In genomic region chr2:41895334-41895664, GRCh38 we compare ENCODE assay signal across 24 cellular contexts.
"Had no signal": no experiment of that assay in that cellular context is flagged by ENCODE, and none has a peak within 500 bp of the region (broad histone marks: within the 10 kb centered on the region; RNA-seq: fewer than 3 reads in every experiment).

No MANE protein-coding gene starts in this region.

- H3K9me3 Mint-ChIP-seq: memory B cell; mesothelial cell of epicardium; natural killer cell; neural crest cell; stimulated activated memory B cell treated with anti-CD40 and anti-IgM and Interleukin-4, amounts not matched to agents 10 μg/mL and 1 μg/mL and 100 μg/mL, for 72 hours; stimulated activated naive CD8-positive, alpha-beta T cell treated with anti-CD3 and anti-CD28 coated beads, Interleukin-15, Interleukin-2, amounts not matched to agents 100 ng/mL and 50 ng/mL, for 24 hours had no signal

- H3K27ac ChIP-seq: dorsolateral prefrontal cortex, epithelial cell of prostate, esophagus muscularis mucosa, gastrocnemius medialis, heart right ventricle, left lung, lower lobe of right lung, pancreas, tibial artery, upper lobe of right lung had no signal

- H3K4me3 Mint-ChIP-seq: memory B cell; mesothelial cell of epicardium; neural crest cell; stimulated activated memory B cell treated with anti-CD40 and anti-IgM and Interleukin-4, amounts not matched to agents 10 μg/mL and 1 μg/mL and 100 μg/mL, for 72 hours; stimulated activated naive CD8-positive, alpha-beta T cell treated with anti-CD3 and anti-CD28 coated beads, Interleukin-15, Interleukin-2, amounts not matched to agents 100 ng/mL and 50 ng/mL, for 24 hours had no signal

- H3K4me3 ChIP-seq: dorsolateral prefrontal cortex, esophagus muscularis mucosa, gastrocnemius medialis, heart right ventricle, left lung, lower lobe of right lung, pancreas, tibial artery, upper lobe of right lung had no signal

- H3K4me1 Mint-ChIP-seq: memory B cell; neural crest cell; stimulated activated memory B cell treated with anti-CD40 and anti-IgM and Interleukin-4, amounts not matched to agents 10 μg/mL and 1 μg/mL and 100 μg/mL, for 72 hours had no signal

- H3K36me3 ChIP-seq: esophagus muscularis mucosa, gastrocnemius medialis, heart right ventricle, left lung, lower lobe of right lung, pancreas, tibial artery, upper lobe of right lung had no signal

- H3K27me3 Mint-ChIP-seq: progenitor cell of endocrine pancreas had no signal

- H3K36me3 Mint-ChIP-seq: memory B cell; mesothelial cell of epicardium; natural killer cell; stimulated activated memory B cell treated with anti-CD40 and anti-IgM and Interleukin-4, amounts not matched to agents 10 μg/mL and 1 μg/mL and 100 μg/mL, for 72 hours had no signal

- H3K27ac Mint-ChIP-seq: memory B cell; natural killer cell; progenitor cell of endocrine pancreas; stimulated activated memory B cell treated with anti-CD40 and anti-IgM and Interleukin-4, amounts not matched to agents 10 μg/mL and 1 μg/mL and 100 μg/mL, for 72 hours; stimulated activated naive CD8-positive, alpha-beta T cell treated with anti-CD3 and anti-CD28 coated beads, Interleukin-15, Interleukin-2, amounts not matched to agents 100 ng/mL and 50 ng/mL, for 24 hours had no signal

- H3K9me3 ChIP-seq: esophagus muscularis mucosa, gastrocnemius medialis, heart right ventricle, left lung, lower lobe of right lung, pancreas, tibial artery, upper lobe of right lung had no signal

- H3K4me1 ChIP-seq: gastrocnemius medialis, left lung, lower lobe of right lung, upper lobe of right lung had no signal

- DNase-seq: cortex of kidney; dorsolateral prefrontal cortex; effector memory CD4-positive, alpha-beta T cell; gastrocnemius medialis; heart right ventricle; islet precursor cell; left lung; lower lobe of right lung; natural killer cell; nucleus accumbens; pancreas; right cardiac atrium; stimulated activated CD4-positive, alpha-beta T cell treated with anti-CD3 and anti-CD28 coated beads, Interleukin-4, amount 100 ng/mL, for 1 hour; stimulated activated CD8-positive, alpha-beta memory T cell treated with anti-CD3 and anti-CD28 coated beads, Interleukin-4, amount 100 ng/mL, for 48 hours; tibial artery; upper lobe of right lung had no signal

- H3K27me3 ChIP-seq: dorsolateral prefrontal cortex, esophagus muscularis mucosa, gastrocnemius medialis, heart right ventricle, left lung, pancreas, tibial artery, upper lobe of right lung had no signal

- ATAC-seq: gastrocnemius medialis; left lung; natural killer cell; right cardiac atrium; stimulated activated memory B cell treated with anti-CD40 and anti-IgM and Interleukin-4, amounts not matched to agents 10 μg/mL and 1 μg/mL and 100 μg/mL, for 72 hours had no signal
